In the genomic region with DNA sequence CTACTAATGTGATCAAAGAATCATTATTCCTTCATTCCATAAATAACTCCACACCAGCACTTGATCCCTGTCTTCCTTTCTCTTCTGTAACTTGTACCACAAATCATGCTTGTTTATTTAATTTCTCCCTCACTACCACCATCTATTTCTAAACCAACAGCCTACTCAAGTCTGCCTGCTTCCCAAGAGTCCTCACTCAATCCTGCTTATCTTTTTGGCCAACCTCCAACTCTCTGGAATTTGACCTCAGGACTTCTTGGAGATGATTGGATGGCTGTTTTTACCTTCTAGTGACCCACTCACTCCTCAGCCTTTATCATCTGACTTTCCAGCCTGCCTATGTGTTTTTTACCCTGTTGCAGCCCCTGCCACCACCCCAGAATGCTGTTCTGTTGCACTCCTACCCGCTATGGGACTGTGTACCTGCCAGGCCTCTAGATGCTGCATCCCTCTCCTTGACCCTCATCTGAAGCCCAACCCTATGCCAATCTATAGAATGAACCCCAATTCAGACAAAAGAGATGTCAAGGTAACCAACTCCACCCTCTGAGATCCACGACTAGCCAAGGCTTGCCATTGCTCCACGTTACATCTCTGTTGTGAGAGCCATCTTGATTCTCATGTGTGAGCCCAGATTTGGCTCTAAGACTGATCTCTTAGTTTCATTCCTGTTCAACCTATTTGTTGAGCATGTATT, we compare ENCODE assay signal across 12 cellular contexts.
DNase-seq lines count a peak whose midpoint lies in the region; TF ChIP-seq lines count a peak whose summit lies in the region.
"Had no signal": no experiment of that assay in that cellular context is flagged by ENCODE, and none has a peak within 500 bp of the region (broad histone marks: within the 10 kb centered on the region; RNA-seq: fewer than 3 reads in every experiment).

No MANE protein-coding gene starts in this region.

- H3K4me1 Mint-ChIP-seq in activated CD4-positive, alpha-beta memory T cell treated with anti-CD3 and anti-CD28 coated beads, Interleukin-2, amount 10 ng/mL, durations not matched to agents 7 days and 5 days = peaks cover 32% of the 10 kb centered on the region

- H4K20me1 ChIP-seq in GM23248 (ENCODE audit: insufficient read depth) = no peaks in the 10 kb centered on the region

- H3K27me3 Mint-ChIP-seq in activated CD4-positive, alpha-beta memory T cell treated with anti-CD3 and anti-CD28 coated beads, Interleukin-2, amount 10 ng/mL, durations not matched to agents 7 days and 5 days = no peaks in the 10 kb centered on the region

- no peak for TF ChIP-seq CTCF in RWPE1 (conservative IDR thresholded peaks at IDR 0.05; ENCODE audit: low read depth)

- H4K12ac ChIP-seq in trophoblast cell (ENCODE audit: low read depth, low read length) = no peak overlapping the region

- H3K79me2 ChIP-seq in trophoblast cell (ENCODE audit: control insufficient read depth, insufficient read depth, low read length, poor library complexity) = no peaks in the 10 kb centered on the region
- H3K79me2 ChIP-seq in GM23248 (ENCODE audit: insufficient read depth) = no peaks in the 10 kb centered on the region

- peaks cover 13% of the 10 kb centered on the region for H3K79me1 ChIP-seq in trophoblast cell (ENCODE audit: low read length)

- H3K27ac Mint-ChIP-seq in activated CD4-positive, alpha-beta memory T cell treated with anti-CD3 and anti-CD28 coated beads, Interleukin-2, amount 10 ng/mL, durations not matched to agents 7 days and 5 days = no peak overlapping the region
- H3K27ac Mint-ChIP-seq: activated naive CD4-positive, alpha-beta T cell treated with anti-CD3 and anti-CD28 coated beads for 36 hours had no signal

- H3K27me3 ChIP-seq in trophoblast cell (ENCODE audit: insufficient read depth, low read length) = no peaks in the 10 kb centered on the region
- H3K27me3 ChIP-seq in GM23248 (replicated peaks; ENCODE audit: insufficient read depth) = no peaks in the 10 kb centered on the region
- H3K27me3 ChIP-seq: neutrophil had no signal

- H3K36me3 ChIP-seq in trophoblast cell (ENCODE audit: control insufficient read depth in 1 of 2, insufficient read depth in 2 of 2, low read length in 2 of 2) (no peaks in the 10 kb centered on the region), GM23248 (ENCODE audit: low read depth) (no peaks in the 10 kb centered on the region)
- H3K36me3 ChIP-seq: neutrophil had no signal

- peak overlapping the region; percentile 40 for H4K8ac ChIP-seq in trophoblast cell (ENCODE audit: low read depth, low read length)

- H3K4me1 ChIP-seq in trophoblast cell (ENCODE audit: control insufficient read depth in 1 of 2, insufficient read depth in 2 of 2, low read length in 2 of 2) = peaks cover 9 to 16% of the 10 kb centered on the region in 2 experiments
- H3K4me1 ChIP-seq in GM23248 (ENCODE audit: insufficient read depth) = peaks cover 13% of the 10 kb centered on the region

- H3K27ac ChIP-seq in RWPE1 (peak overlapping the region; percentile 80), trophoblast cell (ENCODE audit: low read depth, low read length) (peak overlapping the region; percentile 12), GM23248 (no peak overlapping the region)
- H3K27ac ChIP-seq: neutrophil had no signal

- peak overlapping the region; percentile 42 for H2BK5ac ChIP-seq in trophoblast cell (ENCODE audit: low read depth, low read length, poor library complexity)

- H4K91ac ChIP-seq in trophoblast cell (ENCODE audit: low read depth, low read length) = peak overlapping the region; percentile 64

- H3F3A ChIP-seq in GM23248 (ENCODE audit: insufficient read depth) = 0 out of 2 replicates have a peak, but pooled peaks cover 5% of the 10 kb centered on the region

- H3K9me2 ChIP-seq in GM23248 (ENCODE audit: insufficient read depth) = no peaks in the 10 kb centered on the region

- H3K9me3 Mint-ChIP-seq in activated CD4-positive, alpha-beta memory T cell treated with anti-CD3 and anti-CD28 coated beads, Interleukin-2, amount 10 ng/mL, durations not matched to agents 7 days and 5 days = peaks cover 2% of the 10 kb centered on the region

- no peak overlapping the region for H3K23ac ChIP-seq in trophoblast cell (ENCODE audit: low read length)

- H2AFZ ChIP-seq in trophoblast cell (ENCODE audit: insufficient read depth, low read length, poor library complexity) (no peak overlapping the region), GM23248 (no peak overlapping the region)

- H3K9me3 ChIP-seq in trophoblast cell (ENCODE audit: insufficient read depth, low read depth, low read length) = no peaks in the 10 kb centered on the region
- H3K9me3 ChIP-seq in GM23248 (ENCODE audit: low read depth) = no peaks in the 10 kb centered on the region
- H3K9me3 ChIP-seq: neutrophil had no signal

- H3K4ac ChIP-seq in trophoblast cell (ENCODE audit: low read depth, low read length) = peak overlapping the region; percentile 30

- no CpG with 5 or more reads among the region's 3 CpGs for WGBS in trophoblast cell (ENCODE audit: extremely low coverage, insufficient coverage, insufficient read length)
- 97 to 98% methylated on average over 3 of the region's 3 CpGs for WGBS in GM23248 (ENCODE audit: low coverage in 1 of 2, low lambda C conversion rate in 2 of 2, missing lambda C conversion rate in 2 of 2), 2 experiments

- POLR2A ChIA-PET in RWPE1 (lab: Yijun Ruan, JAX; ENCODE audit: low non-redundant PET) = interaction anchor here (1.1 kb wide), 1 partner anchor 407 kb away, joined by 4 read pairs; a partner anchor contains a TSS
- POLR2A ChIA-PET in activated CD4-positive, alpha-beta memory T cell treated with anti-CD3 and anti-CD28 coated beads, Interleukin-2, amount 10 ng/mL, durations not matched to agents 7 days and 5 days (lab: Charles Lee) = interaction anchor here (2.8 kb wide), 1 partner anchor 408 kb away, joined by 13 read pairs; a partner anchor contains a TSS

- H3K18ac ChIP-seq in trophoblast cell (ENCODE audit: low read length) = peak overlapping the region; percentile 40

- H3K14ac ChIP-seq in trophoblast cell (ENCODE audit: low read length) = peak overlapping the region; percentile 56

- H3K9ac ChIP-seq in trophoblast cell (ENCODE audit: low read length) (no peak overlapping the region), GM23248 (no peak overlapping the region)

- H3K4me3 ChIP-seq in trophoblast cell (ENCODE audit: low read depth, low read length) (no peak overlapping the region), GM23248 (no peak overlapping the region)

- peak overlapping the region; percentile 60 for H2BK120ac ChIP-seq in trophoblast cell (ENCODE audit: insufficient read depth, low read length, poor library complexity)

- H3K4me3 Mint-ChIP-seq in activated CD4-positive, alpha-beta memory T cell treated with anti-CD3 and anti-CD28 coated beads, Interleukin-2, amount 10 ng/mL, durations not matched to agents 7 days and 5 days = no peak overlapping the region
- H3K4me3 Mint-ChIP-seq: activated naive CD4-positive, alpha-beta T cell treated with anti-CD3 and anti-CD28 coated beads for 36 hours had no signal

- in situ Hi-C loops in GM23248 (cut with MboI) = loop anchor here (25.0 kb wide), 1 partner anchor 740 kb away; no protein-coding TSS in a partner anchor

- DNase-seq in Daoy (ENCODE audit: low read depth) (peak; percentile 27), RWPE1 (ENCODE audit: low spot score) (no peak), glomerular visceral epithelial cell (ENCODE audit: extremely low spot score) (peak; percentile 45), trophoblast cell (no peak), ureter (ENCODE audit: low spot score) (no peak), GM23248 (no peak)
- DNase-seq in activated CD4-positive, alpha-beta memory T cell treated with anti-CD3 and anti-CD28 coated beads, Interleukin-2, amount 10 ng/mL, durations not matched to agents 7 days and 5 days = no peak
- no peak for DNase-seq in activated CD8-positive, alpha-beta memory T cell treated with anti-CD3 and anti-CD28 coated beads, Interleukin-2, amount 50 U/mL, for 48 hours
- DNase-seq: AML-193, T-helper 9 cell had no signal

- CTCF ChIA-PET in RWPE1 (lab: Yijun Ruan, JAX) = no interaction called here
- CTCF ChIA-PET in activated CD4-positive, alpha-beta memory T cell treated with anti-CD3 and anti-CD28 coated beads, Interleukin-2, amount 10 ng/mL, durations not matched to agents 7 days and 5 days (lab: Charles Lee) = no interaction called here

- H2AK5ac ChIP-seq in trophoblast cell (ENCODE audit: low read length) = peak overlapping the region; percentile 25

- H2BK12ac ChIP-seq in trophoblast cell (ENCODE audit: low read length) = peak overlapping the region; percentile 82

- peaks cover 16% of the 10 kb centered on the region for H3K36me3 Mint-ChIP-seq in activated CD4-positive, alpha-beta memory T cell treated with anti-CD3 and anti-CD28 coated beads, Interleukin-2, amount 10 ng/mL, durations not matched to agents 7 days and 5 days (ENCODE audit: low read depth)

- H3K4me2 ChIP-seq in trophoblast cell (ENCODE audit: low read length) = no peak overlapping the region
- no peak overlapping the region for H3K4me2 ChIP-seq in GM23248 (ENCODE audit: unreplicated experiment)

Comparison
In these comparisons a context has a peak if more than half of its experiments do, and no peak if none do; other contexts are left out.
1. DNase-seq: peak in Daoy (single experiment) and glomerular visceral epithelial cell (single experiment); none in RWPE1 (single experiment), trophoblast cell (0 of 2), activated CD4-positive, alpha-beta memory T cell treated with anti-CD3 and anti-CD28 coated beads, Interleukin-2, amount 10 ng/mL, durations not matched to agents 7 days and 5 days (single experiment), ureter (single experiment), activated CD8-positive, alpha-beta memory T cell treated with anti-CD3 and anti-CD28 coated beads, Interleukin-2, amount 50 U/mL, for 48 hours (single experiment) and GM23248 (single experiment).